In the genomic region with DNA sequence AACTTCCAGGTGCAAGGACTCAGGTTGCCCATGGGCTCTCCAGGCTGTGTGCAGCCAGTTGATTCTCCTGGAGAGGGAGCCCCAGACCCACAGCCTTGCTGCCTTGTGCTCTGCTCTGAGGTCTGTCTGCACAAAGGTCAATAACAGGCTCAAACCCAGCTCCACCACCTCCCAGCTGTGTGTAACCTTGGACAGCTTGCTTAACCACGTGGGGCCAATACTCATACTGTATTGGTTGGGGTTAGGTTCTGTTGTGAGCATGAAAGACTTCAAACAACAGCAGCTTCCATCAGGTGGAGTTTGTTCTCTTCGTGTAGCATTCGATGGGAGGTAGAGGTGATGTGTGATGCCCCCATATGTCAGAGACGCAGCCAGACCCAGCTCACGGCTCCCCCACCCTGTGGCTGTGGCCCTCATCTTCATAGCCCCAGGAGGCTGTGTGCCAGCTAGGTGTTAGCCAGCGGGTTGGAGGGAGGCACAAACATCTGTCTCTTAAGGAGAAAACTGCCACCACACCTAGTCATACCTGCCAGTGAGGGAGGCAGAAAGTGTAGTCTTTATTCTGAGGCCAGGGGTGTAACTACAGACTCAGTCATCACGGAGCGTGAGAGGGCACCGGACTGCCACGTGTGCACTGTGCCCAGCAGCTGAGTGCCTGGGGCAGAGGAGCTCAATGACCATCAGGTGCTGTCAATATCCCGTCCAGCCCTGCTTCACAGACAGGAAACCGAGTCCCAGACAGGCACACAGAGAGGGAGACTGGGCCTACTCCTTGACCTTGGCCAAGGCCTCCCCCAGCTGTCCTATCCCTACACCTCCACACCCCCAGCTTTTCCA, we compare ENCODE assay signal across 11 cellular contexts. TPM values are rescaled to one million over a fixed set of nuclear protein-coding genes. Genes with fewer than 3 reads are reported as not detected.
DNase-seq lines count a peak whose midpoint lies in the region; ATAC-seq and TF ChIP-seq lines count a peak whose summit lies in the region.
"Had no signal": no experiment of that assay in that cellular context is flagged by ENCODE, and none has a peak within 500 bp of the region (broad histone marks: within the 10 kb centered on the region; RNA-seq: fewer than 3 reads in every experiment).

No MANE protein-coding gene starts in this region.

- H3K27ac ChIP-seq in mammary epithelial cell (ENCODE audit: insufficient read depth, low read depth, low read length), result no peak overlapping the region

- H3K4me3 ChIP-seq in mammary epithelial cell (replicated peaks in 1 of 3; ENCODE audit: insufficient read depth in 1 of 3, low read depth in 2 of 3, low read length in 3 of 3), result no peak overlapping the region

- no peaks in the 10 kb centered on the region for H3K4me1 Mint-ChIP-seq in neural crest cell

- H3K9ac ChIP-seq in mammary epithelial cell (ENCODE audit: insufficient read depth, low read length), result no peak overlapping the region

- intact Hi-C loops in mammary epithelial cell (cut with micrococcal nuclease), result loop anchor here (1.0 to 5.0 kb wide), 4 partner anchors 31 to 436 kb away; no protein-coding TSS in a partner anchor

- BruUV-seq in mammary epithelial cell (replicated peaks; lab: Mats Ljungman, UMichigan), result no TSS peak

- H3K9me3 Mint-ChIP-seq in neural crest cell, result peaks cover 11% of the 10 kb centered on the region

- H3K36me3 ChIP-seq in mammary epithelial cell (ENCODE audit: insufficient read depth, low read length), result no peaks in the 10 kb centered on the region

- H3K4me2 ChIP-seq in mammary epithelial cell (ENCODE audit: insufficient read depth, low read depth, low read length), result no peak overlapping the region

- no peaks in the 10 kb centered on the region for H3K27me3 ChIP-seq in mammary epithelial cell (ENCODE audit: insufficient read depth, low read length)

- CTCF ChIA-PET in mammary epithelial cell (lab: Charles Lee; ENCODE audit: low non-redundant PET), result no interaction called here

- peaks cover 6% of the 10 kb centered on the region for H3K36me3 Mint-ChIP-seq in neural crest cell (ENCODE audit: low read depth)

- DNase-seq in NCI-H1092 treated with DMSO at 0.1 percent for 48 hours (lab: John Stamatoyannopoulos, UW) (peak; percentile 14), mammary epithelial cell (peak; percentile 6), neural crest cell (ENCODE audit: low read depth, low spot score) (no peak), NCI-H1105 treated with DMSO at 0.1 percent for 48 hours (lab: John Stamatoyannopoulos, UW) (no peak), middle frontal gyrus (ENCODE audit: extremely low spot score, low spot score) (no peak)
- DNase-seq: effector CD8-positive, alpha-beta T cell; GOT3; T1000 had no signal

- no peaks in the 10 kb centered on the region for H3K4me1 ChIP-seq in mammary epithelial cell (ENCODE audit: insufficient read depth, low read length)

- WGBS in mammary epithelial cell (ENCODE audit: low coverage, missing lambda C conversion rate), result 86% methylated on average over 11 of the region's 12 CpGs

- no peak overlapping the region for H2AFZ ChIP-seq in mammary epithelial cell (ENCODE audit: low read depth, low read length)

- H3K79me2 ChIP-seq in mammary epithelial cell (ENCODE audit: insufficient read depth, low read length), result no peaks in the 10 kb centered on the region

- dilution Hi-C loops in mammary epithelial cell (cut with HindIII; ENCODE audit: low sequenced_read_pairs), result no loop called here

- ATAC-seq in GM21423 (IDR thresholded peaks at IDR 0.05; ENCODE audit: unreplicated experiment) (no peak), HG02884 (IDR thresholded peaks at IDR 0.05; ENCODE audit: unreplicated experiment) (no peak)

- H3K27me3 Mint-ChIP-seq in neural crest cell (ENCODE audit: low read depth), result no peaks in the 10 kb centered on the region

- H3K27ac Mint-ChIP-seq in neural crest cell (ENCODE audit: unreplicated experiment), result peak overlapping the region; percentile 22

- H3K9me3 ChIP-seq in mammary epithelial cell (replicated peaks; ENCODE audit: insufficient read depth, low read length), result no peaks in the 10 kb centered on the region

- no peaks in the 10 kb centered on the region for H4K20me1 ChIP-seq in mammary epithelial cell (ENCODE audit: insufficient read depth, low read length)

- H3K4me3 Mint-ChIP-seq in neural crest cell, result no peak overlapping the region

- peak; percentile 48 for TF ChIP-seq CTCF in GM12873 (IDR thresholded peaks at IDR 0.05; ENCODE audit: insufficient read depth, low read depth, low read length, missing control alignments)
- peak; percentile 35 to 58 for TF ChIP-seq CTCF in mammary epithelial cell (conservative IDR thresholded peaks at IDR 0.05 in 1 of 2, IDR thresholded peaks at IDR 0.05 in 1 of 2; ENCODE audit: extremely low read depth in 1 of 2, insufficient read depth in 1 of 2, low read depth in 1 of 2, low read length in 2 of 2)
- peak; percentile 37 for TF ChIP-seq CTCF in neural crest cell (conservative IDR thresholded peaks at IDR 0.05)

- in situ Hi-C loops in mammary epithelial cell (cut with MboI; ENCODE audit: low sequenced_read_pairs in 2 of 2), result no loop called here

RNA-seq across cellular contexts. Expression of gene POLD2, which starts 8.0 kb away (rescaled TPM):
- total RNA-seq in mammary epithelial cell (100 to 1,000 TPM in 1 of 2 donors, 10 to 100 TPM in 1; 72.8 to 144 TPM), neural crest cell (159 and 167 TPM in 2 replicates)
- polyA plus RNA-seq in mammary epithelial cell, result 187 TPM
- 144 TPM for polyA minus RNA-seq in mammary epithelial cell

RNA-seq across cellular contexts. Expression of gene MYL7, which starts 9.7 kb away (rescaled TPM):
- total RNA-seq in mammary epithelial cell (10 to 100 TPM in 1 of 2 donors, under 1 TPM in 1; 0.82 to 31.0 TPM), neural crest cell (not detected in 2 replicates)
- polyA plus RNA-seq in mammary epithelial cell, result 0.11 TPM
- polyA minus RNA-seq in mammary epithelial cell, result not detected

RNA-seq across cellular contexts. Expression of gene AEBP1, which starts 27.2 kb away (rescaled TPM):
- 10 to 100 TPM in 1 of 2 donors, under 1 TPM in 1; 0.24 to 16.7 TPM for total RNA-seq in mammary epithelial cell
- polyA plus RNA-seq in mammary epithelial cell, result 0.06 TPM
- polyA minus RNA-seq in mammary epithelial cell, result 5.3 TPM
- total RNA-seq in neural crest cell, result 70.5 and 72.6 TPM in 2 replicates

RNA-seq across cellular contexts. Expression of gene POLM, which starts 49.1 kb away (rescaled TPM):
- 10 to 100 TPM; 11.8 to 18.7 TPM for total RNA-seq in mammary epithelial cell
- polyA plus RNA-seq in mammary epithelial cell, result 5.3 TPM
- 4.8 TPM for polyA minus RNA-seq in mammary epithelial cell
- 21.5 and 26.0 TPM in 2 replicates for total RNA-seq in neural crest cell

RNA-seq across cellular contexts. Expression of gene GCK, which starts 57.8 kb away (rescaled TPM):
- total RNA-seq in mammary epithelial cell, result not detected
- not detected for polyA plus RNA-seq in mammary epithelial cell
- not detected for polyA minus RNA-seq in mammary epithelial cell
- total RNA-seq in neural crest cell, result 0.42 and 0.52 TPM in 2 replicates

Comparison
In these comparisons a context has a peak if more than half of its experiments do, and no peak if none do; other contexts are left out.
1. DNase-seq: peak in NCI-H1092 treated with DMSO at 0.1 percent for 48 hours (single experiment) and mammary epithelial cell (single experiment); none in neural crest cell (single experiment), NCI-H1105 treated with DMSO at 0.1 percent for 48 hours (single experiment) and middle frontal gyrus (single experiment).
2. Peak in every context shown above with its lines, with median percentiles within 50 percentile points of each other: CTCF ChIP-seq.